Comparison of ENCODE assay signal across 1 cellular context in the genomic region with DNA sequence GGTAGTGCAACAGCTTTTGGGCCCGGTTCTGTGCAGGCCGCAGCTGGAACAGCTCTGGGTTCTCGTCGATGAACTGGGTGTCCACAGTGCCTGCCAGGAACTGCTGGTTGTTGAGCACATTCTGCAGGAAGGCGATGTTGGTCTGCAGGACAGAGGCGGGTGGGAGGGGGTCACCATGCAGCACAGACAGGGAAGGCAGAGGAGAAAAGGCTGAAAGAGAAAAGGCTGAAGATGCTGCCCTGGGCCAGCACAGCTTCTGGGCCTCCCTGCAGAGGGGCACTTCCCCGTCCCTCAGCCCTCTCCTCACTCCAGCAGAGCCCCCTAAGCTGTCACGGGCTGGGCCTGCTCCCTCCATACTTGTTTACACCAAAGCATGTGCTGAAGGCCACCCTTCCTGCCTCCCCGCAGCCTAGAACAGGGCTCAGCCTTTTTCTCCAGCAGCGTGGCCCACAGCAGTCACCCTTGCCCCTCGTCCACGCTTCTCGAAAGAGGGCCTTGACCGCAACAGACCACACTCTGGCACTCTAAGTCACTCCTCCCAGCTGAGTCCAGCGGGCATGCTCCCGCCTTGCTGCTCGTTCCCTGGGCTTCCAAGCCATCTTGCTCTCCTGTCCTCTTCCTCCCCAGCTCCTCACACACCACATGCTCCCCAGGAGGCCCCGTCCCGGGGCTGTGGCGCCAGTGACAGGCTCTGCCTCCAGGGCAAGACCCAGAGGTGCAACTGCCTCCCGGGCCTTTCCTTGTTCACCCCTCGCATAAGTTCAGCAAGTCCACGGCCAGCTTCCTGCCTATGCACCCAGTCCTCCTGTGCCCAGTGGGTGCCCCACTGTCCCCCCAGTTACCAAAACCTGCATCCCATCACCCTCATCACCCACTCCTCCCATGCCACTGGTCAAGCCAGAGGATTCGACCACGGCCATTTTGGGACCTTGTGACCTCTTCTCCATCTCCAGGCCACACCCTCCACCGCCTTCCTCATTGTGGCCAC.
TF ChIP-seq lines count a peak whose summit lies in the region.

No MANE protein-coding gene starts in this region.

TF ChIP-seq in SK-N-SH, 30 proteins besides CTCF, POLR2A, EP300 and RAD21:
- TF ChIP-seq TEAD4 (IDR thresholded peaks at IDR 0.05; ENCODE audit: borderline replicate concordance, insufficient read depth) (no peak), GABPA (IDR thresholded peaks at IDR 0.05; ENCODE audit: low read depth) (no peak), MXI1 (IDR thresholded peaks at IDR 0.05; ENCODE audit: low read depth, low read length) (no peak), NRF1 (IDR thresholded peaks at IDR 0.05; ENCODE audit: low read depth, low read length) (no peak), SIN3A (IDR thresholded peaks at IDR 0.05; ENCODE audit: borderline replicate concordance, low read depth, low read length) (no peak), CHD2 (IDR thresholded peaks at IDR 0.05; ENCODE audit: low read length, partially characterized antibody) (no peak), POLR2AphosphoS5 (IDR thresholded peaks at IDR 0.05; ENCODE audit: low read depth, low read length) (no peak), SMC3 (IDR thresholded peaks at IDR 0.05; ENCODE audit: low read depth, low read length) (no peak), NFIC (IDR thresholded peaks at IDR 0.05; ENCODE audit: borderline replicate concordance) (no peak), FOXM1 (IDR thresholded peaks at IDR 0.05; ENCODE audit: low read depth) (no peak), FOXJ3 (CRISPR knock-in tag; IDR thresholded peaks at IDR 0.05) (no peak), ELF1 (IDR thresholded peaks at IDR 0.05) (no peak), REST (IDR thresholded peaks at IDR 0.05; ENCODE audit: low read depth, low read length) (no peak), FOSL2 (IDR thresholded peaks at IDR 0.05; ENCODE audit: borderline replicate concordance, low read depth) (no peak)
- TF ChIP-seq, protein P1, sequence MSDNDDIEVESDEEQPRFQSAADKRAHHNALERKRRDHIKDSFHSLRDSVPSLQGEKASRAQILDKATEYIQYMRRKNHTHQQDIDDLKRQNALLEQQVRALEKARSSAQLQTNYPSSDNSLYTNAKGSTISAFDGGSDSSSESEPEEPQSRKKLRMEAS (IDR thresholded peaks at IDR 0.05; ENCODE audit: low read depth) = no peak
